ENCODE assay signal across 12 cellular contexts in genomic region chrX:56745019-56745418, GRCh38. TPM values are rescaled to one million over a fixed set of nuclear protein-coding genes. Genes with fewer than 3 reads are reported as not detected.
DNase-seq lines count a peak whose midpoint lies in the region; ATAC-seq lines count a peak whose summit lies in the region.
"Had no signal": no experiment of that assay in that cellular context is flagged by ENCODE, and none has a peak within 500 bp of the region (broad histone marks: within the 10 kb centered on the region; RNA-seq: fewer than 3 reads in every experiment).

No MANE protein-coding gene starts in this region.

- peaks cover 44% of the 10 kb centered on the region for H3K36me3 Mint-ChIP-seq in activated CD4-positive, alpha-beta memory T cell treated with anti-CD3 and anti-CD28 coated beads, Interleukin-2, amount 10 ng/mL, durations not matched to agents 7 days and 5 days (ENCODE audit: low read depth)

- no peak overlapping the region for H3K27ac Mint-ChIP-seq in activated CD4-positive, alpha-beta memory T cell treated with anti-CD3 and anti-CD28 coated beads, Interleukin-2, amount 10 ng/mL, durations not matched to agents 7 days and 5 days

- H3K4me1 Mint-ChIP-seq in activated CD4-positive, alpha-beta memory T cell treated with anti-CD3 and anti-CD28 coated beads, Interleukin-2, amount 10 ng/mL, durations not matched to agents 7 days and 5 days, result peaks cover 5% of the 10 kb centered on the region

- H3K27me3 Mint-ChIP-seq in activated CD4-positive, alpha-beta memory T cell treated with anti-CD3 and anti-CD28 coated beads, Interleukin-2, amount 10 ng/mL, durations not matched to agents 7 days and 5 days, result no peaks in the 10 kb centered on the region

- POLR2A ChIA-PET in activated CD4-positive, alpha-beta memory T cell treated with anti-CD3 and anti-CD28 coated beads, Interleukin-2, amount 10 ng/mL, durations not matched to agents 7 days and 5 days (lab: Charles Lee), result no interaction called here

- H3K9me3 Mint-ChIP-seq in activated CD4-positive, alpha-beta memory T cell treated with anti-CD3 and anti-CD28 coated beads, Interleukin-2, amount 10 ng/mL, durations not matched to agents 7 days and 5 days, result peaks cover 11% of the 10 kb centered on the region

- no peak for ATAC-seq in GM19324 (IDR thresholded peaks at IDR 0.05; ENCODE audit: low FRiP score, unreplicated experiment)

- DNase-seq in SIG-M5 treated with dmso at 0.1 percent for 504 hours (lab: John Stamatoyannopoulos, UW; ENCODE audit: unreplicated experiment) (peak; percentile 10), SIG-M5 (lab: John Stamatoyannopoulos, UW) (no peak), M059J (ENCODE audit: low read depth) (peak; percentile 69), dedifferentiated amniotic fluid mesenchymal stem cell (ENCODE audit: extremely low spot score) (peak; percentile 59), renal cortical epithelial cell (ENCODE audit: low read depth) (peak; percentile 81), substantia nigra (lab: John Stamatoyannopoulos, UW) (no peak)
- DNase-seq in activated CD4-positive, alpha-beta memory T cell treated with anti-CD3 and anti-CD28 coated beads, Interleukin-2, amount 10 ng/mL, durations not matched to agents 7 days and 5 days, result no peak
- DNase-seq: activated CD4-positive, alpha-beta T cell treated with anti-CD3 and anti-CD28 coated beads for 4 hours; KBM-7; NCI-H446 treated with DMSO at 0.1 percent for 48 hours; posterior cingulate gyrus had no signal

- H3K27ac ChIP-seq in substantia nigra (ENCODE audit: low read depth, low read length, poor library complexity, severe bottlenecking), result no peak overlapping the region

- CTCF ChIA-PET in activated CD4-positive, alpha-beta memory T cell treated with anti-CD3 and anti-CD28 coated beads, Interleukin-2, amount 10 ng/mL, durations not matched to agents 7 days and 5 days (lab: Charles Lee), result no interaction called here

- no peak overlapping the region for H3K4me3 Mint-ChIP-seq in activated CD4-positive, alpha-beta memory T cell treated with anti-CD3 and anti-CD28 coated beads, Interleukin-2, amount 10 ng/mL, durations not matched to agents 7 days and 5 days

RNA-seq across cellular contexts. Expression of gene NBDY, which starts 16.0 kb away (rescaled TPM):
- 6.7 and 14.5 TPM in 2 replicates for total RNA-seq in M059J (2014; rRNA removed; shearing (Covaris generic))
- 3.8 and 6.8 TPM in 2 replicates for total RNA-seq in renal cortical epithelial cell
- total RNA-seq in activated CD4-positive, alpha-beta memory T cell treated with anti-CD3 and anti-CD28 coated beads, Interleukin-2, amount 10 ng/mL, durations not matched to agents 7 days and 5 days, result 10 to 100 TPM; 29.2 to 32.7 TPM

Comparison
In these comparisons a context has a peak if more than half of its experiments do, and no peak if none do; other contexts are left out.
1. DNase-seq: peak in SIG-M5 treated with dmso at 0.1 percent for 504 hours (single experiment), M059J (single experiment), dedifferentiated amniotic fluid mesenchymal stem cell (single experiment) and renal cortical epithelial cell (single experiment); none in SIG-M5 (single experiment), substantia nigra (0 of 49) and activated CD4-positive, alpha-beta memory T cell treated with anti-CD3 and anti-CD28 coated beads, Interleukin-2, amount 10 ng/mL, durations not matched to agents 7 days and 5 days (single experiment).